Comparison of ENCODE assay signal across 16 cellular contexts in the genomic region with DNA sequence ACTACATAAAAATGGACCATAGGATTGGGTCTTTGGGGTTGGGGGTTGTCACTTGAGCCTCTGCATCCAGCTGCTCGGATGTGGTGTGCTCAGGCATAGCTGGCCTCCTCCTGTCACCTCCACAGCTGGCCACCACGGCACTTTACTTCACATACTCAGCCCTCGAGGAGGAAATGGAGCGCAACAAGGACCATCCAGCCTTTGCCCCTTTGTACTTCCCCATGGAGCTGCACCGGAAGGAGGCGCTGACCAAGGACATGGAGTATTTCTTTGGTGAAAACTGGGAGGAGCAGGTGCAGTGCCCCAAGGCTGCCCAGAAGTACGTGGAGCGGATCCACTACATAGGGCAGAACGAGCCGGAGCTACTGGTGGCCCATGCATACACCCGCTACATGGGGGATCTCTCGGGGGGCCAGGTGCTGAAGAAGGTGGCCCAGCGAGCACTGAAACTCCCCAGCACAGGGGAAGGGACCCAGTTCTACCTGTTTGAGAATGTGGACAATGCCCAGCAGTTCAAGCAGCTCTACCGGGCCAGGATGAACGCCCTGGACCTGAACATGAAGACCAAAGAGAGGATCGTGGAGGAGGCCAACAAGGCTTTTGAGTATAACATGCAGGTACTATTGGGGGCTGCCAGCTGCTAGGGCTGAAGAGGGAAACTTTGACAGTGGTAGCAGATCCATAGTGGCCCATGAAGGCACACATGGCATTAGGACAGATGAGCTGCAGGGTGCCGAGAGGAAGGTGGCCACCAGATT. TPM values are rescaled to one million over a fixed set of nuclear protein-coding genes. Genes with fewer than 3 reads are reported as not detected.
DNase-seq lines count a peak whose midpoint lies in the region; ATAC-seq, FAIRE-seq and TF ChIP-seq lines count a peak whose summit lies in the region.
"Had no signal": no experiment of that assay in that cellular context is flagged by ENCODE, and none has a peak within 500 bp of the region (broad histone marks: within the 10 kb centered on the region; RNA-seq: fewer than 3 reads in every experiment).

No MANE protein-coding gene starts in this region.

- H3K9ac ChIP-seq in endothelial cell of umbilical vein (replicated peaks; ENCODE audit: extremely low read depth, insufficient read depth, low read length): no peak overlapping the region

- CTCF ChIA-PET in CD8-positive, alpha-beta memory T cell (lab: Charles Lee): interaction anchor here (0.5 to 7.1 kb wide), 13 partner anchors 11 to 117 kb away, joined by 3 to 95 read pairs (median 8); partner anchors contain the start of genes CDIP1, HMOX2, MGRN1 and NMRAL1
- CTCF ChIA-PET in T-cell (lab: Charles Lee) (interaction anchor here (0.5 to 3.4 kb wide), 7 partner anchors 11 to 235 kb away, joined by 3 to 39 read pairs (median 5); partner anchors contain the start of gene TFAP4 (in 1 of the 2)), endothelial cell of umbilical vein (lab: Charles Lee) (interaction anchor here (0.7 to 6.5 kb wide), 19 partner anchors 10 to 450 kb away, joined by 3 to 109 read pairs (median 6); partner anchors contain the start of genes HMOX2, MGRN1 and SEC14L5)

- POLR2A ChIA-PET in CD8-positive, alpha-beta memory T cell (lab: Charles Lee): interaction anchor here (0.5 to 4.4 kb wide), 3 partner anchors 20 to 383 kb away, joined by 3 to 42 read pairs (median 4); partner anchors contain the start of genes HMOX2 and NMRAL1
- POLR2A ChIA-PET in T-cell (lab: Charles Lee): interaction anchor here (1.2 to 1.3 kb wide), 2 partner anchors 9 to 41 kb away, joined by 3 to 5 read pairs; no protein-coding TSS in a partner anchor
- POLR2A ChIA-PET in endothelial cell of umbilical vein (lab: Charles Lee): no interaction called here

- peaks cover 7% of the 10 kb centered on the region for H3K79me2 ChIP-seq in endothelial cell of umbilical vein (ENCODE audit: control insufficient read depth, insufficient read depth, low read length)

- no peak for ATAC-seq in T-cell (replicated peaks in 1 of 4)

- H3K36me3 Mint-ChIP-seq in CD8-positive, alpha-beta memory T cell: peaks cover 0 to 69% (median 7%) of the 10 kb centered on the region in 3 donors
- H3K36me3 Mint-ChIP-seq in T-cell: peaks cover 44% of the 10 kb centered on the region

- FAIRE-seq in endothelial cell of umbilical vein (lab: Jason Lieb, UNC): no peak

- no peak overlapping the region for H3K4me3 Mint-ChIP-seq in CD8-positive, alpha-beta memory T cell
- no peak overlapping the region for H3K4me3 Mint-ChIP-seq in T-cell

- no peak for TF ChIP-seq POLR2A in endothelial cell of umbilical vein (IDR thresholded peaks at IDR 0.05; ENCODE audit: low read depth, low read length)
- TF ChIP-seq POLR2A in esophagus squamous epithelium (IDR thresholded peaks at IDR 0.05): no peak

- no peak overlapping the region for H2AFZ ChIP-seq in endothelial cell of umbilical vein (ENCODE audit: low read depth, low read length)

- WGBS in esophagus squamous epithelium, 2 donors: 89 to 90% methylated on average over 5 to 13 of the region's 17 CpGs

- no peak overlapping the region for H3K4me2 ChIP-seq in endothelial cell of umbilical vein (ENCODE audit: insufficient read depth, low read length)

- peak overlapping the region in 7 of 8 donors; percentile 65 to 99 (median 97) for H3K27ac Mint-ChIP-seq in CD8-positive, alpha-beta memory T cell
- peak overlapping the region; percentile 95 to 99 for H3K27ac Mint-ChIP-seq in T-cell

- H3K4me1 ChIP-seq in CD8-positive, alpha-beta memory T cell (ENCODE audit: insufficient read depth, low read length): peaks cover 43% of the 10 kb centered on the region
- H3K4me1 ChIP-seq in endothelial cell of umbilical vein (ENCODE audit: control insufficient read depth, extremely low read depth, insufficient read depth, low read length) (no peaks in the 10 kb centered on the region), esophagus squamous epithelium (peaks cover 13 to 63% (median 14%) of the 10 kb centered on the region in 3 donors)

- peaks cover 0 to 2% of the 10 kb centered on the region in 2 donors for H3K27me3 Mint-ChIP-seq in CD8-positive, alpha-beta memory T cell
- H3K27me3 Mint-ChIP-seq in T-cell: no peaks in the 10 kb centered on the region

- no peak overlapping the region for H3K4me3 ChIP-seq in CD8-positive, alpha-beta memory T cell (ENCODE audit: low read length)
- H3K4me3 ChIP-seq in endothelial cell of umbilical vein (replicated peaks in 1 of 3; ENCODE audit: insufficient read depth in 1 of 3, low read depth in 1 of 3, low read length in 3 of 3): no peak overlapping the region
- no peak overlapping the region for H3K4me3 ChIP-seq in esophagus squamous epithelium
- H3K4me3 ChIP-seq: left ventricle myocardium inferior, Peyer's patch, upper lobe of left lung had no signal

- peaks cover 51 to 64% (median 53%) of the 10 kb centered on the region in 3 donors for H3K4me1 Mint-ChIP-seq in CD8-positive, alpha-beta memory T cell
- peaks cover 59 to 72% (median 59%) of the 10 kb centered on the region in 3 donors for H3K4me1 Mint-ChIP-seq in T-cell

- no peaks in the 10 kb centered on the region for H3K9me3 Mint-ChIP-seq in CD8-positive, alpha-beta memory T cell
- H3K9me3 Mint-ChIP-seq in T-cell: no peaks in the 10 kb centered on the region

- DNase-seq in CD8-positive, alpha-beta memory T cell: no peak
- DNase-seq in T-cell: no peak
- DNase-seq in endothelial cell of umbilical vein (ENCODE audit: low read depth, low spot score): no peak
- DNase-seq in GM20000 (ENCODE audit: low spot score): no peak
- no peak for DNase-seq in cerebellum (ENCODE audit: low spot score)
- DNase-seq in esophagus squamous epithelium (lab: John Stamatoyannopoulos, UW): no peak
- DNase-seq: activated CD4-positive, CD25-positive, alpha-beta regulatory T cell; HCEC 1CT; left ventricle myocardium inferior; NCI-H1930; Peyer's patch; retina; stimulated activated CD4-positive, alpha-beta T cell treated with anti-CD3 and anti-CD28 coated beads, Interleukin-1b, Interleukin-23, amount 100 ng/mL, for 48 hours; upper lobe of left lung had no signal

- no peaks in the 10 kb centered on the region for H3K9me3 ChIP-seq in CD8-positive, alpha-beta memory T cell (ENCODE audit: low read length)
- H3K9me3 ChIP-seq in endothelial cell of umbilical vein (replicated peaks; ENCODE audit: control insufficient read depth, insufficient read depth, low read length): no peaks in the 10 kb centered on the region
- H3K9me3 ChIP-seq in esophagus squamous epithelium: no peaks in the 10 kb centered on the region
- H3K9me3 ChIP-seq: left ventricle myocardium inferior, Peyer's patch, upper lobe of left lung had no signal

- no peak overlapping the region for H3K27ac ChIP-seq in CD8-positive, alpha-beta memory T cell (ENCODE audit: low read depth, low read length)
- H3K27ac ChIP-seq in endothelial cell of umbilical vein (ENCODE audit: insufficient read depth, low read depth, low read length): no peak overlapping the region
- H3K27ac ChIP-seq in esophagus squamous epithelium: no peak overlapping the region
- H3K27ac ChIP-seq: upper lobe of left lung had no signal

- H3K36me3 ChIP-seq in CD8-positive, alpha-beta memory T cell (ENCODE audit: insufficient read depth, low read length): peaks cover 57% of the 10 kb centered on the region
- H3K36me3 ChIP-seq in endothelial cell of umbilical vein (ENCODE audit: control insufficient read depth in 2 of 2, extremely low read depth in 1 of 2, insufficient read depth in 2 of 2, low read length in 2 of 2) (peaks cover 16 to 47% of the 10 kb centered on the region in 2 experiments), esophagus squamous epithelium (peaks cover 26 to 68% (median 28%) of the 10 kb centered on the region in 3 donors)

- intact Hi-C loops in endothelial cell of umbilical vein (cut with micrococcal nuclease): no loop called here
- intact Hi-C loops in esophagus squamous epithelium (cut with DNase I): no loop called here

- H4K20me1 ChIP-seq in endothelial cell of umbilical vein (replicated peaks; ENCODE audit: control insufficient read depth, extremely low read depth, insufficient read depth, low read length): no peaks in the 10 kb centered on the region

- BruUV-seq in endothelial cell of umbilical vein (replicated peaks; lab: Mats Ljungman, UMichigan): TSS peak; percentile 33

- H3K27me3 ChIP-seq in CD8-positive, alpha-beta memory T cell (ENCODE audit: insufficient read depth, low read length, poor library complexity, severe bottlenecking): no peaks in the 10 kb centered on the region
- H3K27me3 ChIP-seq in endothelial cell of umbilical vein (ENCODE audit: control insufficient read depth in 2 of 2, insufficient read depth in 2 of 2, low read length in 2 of 2) (no peaks in the 10 kb centered on the region), esophagus squamous epithelium (no peaks in the 10 kb centered on the region)
- H3K27me3 ChIP-seq: Peyer's patch, upper lobe of left lung had no signal

- H3K9me1 ChIP-seq in endothelial cell of umbilical vein (replicated peaks; ENCODE audit: control insufficient read depth, extremely low read depth, insufficient read depth, low read length): no peaks in the 10 kb centered on the region

- no peak for TF ChIP-seq CTCF in endothelial cell of umbilical vein (IDR thresholded peaks at IDR 0.05; ENCODE audit: extremely low read depth in 1 of 2, insufficient read depth in 1 of 2, low read depth in 1 of 2, low read length in 2 of 2)
- TF ChIP-seq CTCF in GM20000 (IDR thresholded peaks at IDR 0.05; ENCODE audit: extremely low read depth, missing control alignments): no peak
- TF ChIP-seq CTCF in esophagus squamous epithelium (IDR thresholded peaks at IDR 0.05): no peak

- dilution Hi-C loops in endothelial cell of umbilical vein (cut with MboI; ENCODE audit: extremely low pct_ligation_motif_present, low sequenced_read_pairs): no loop called here

RNA-seq across cellular contexts. Expression of gene CDIP1, which starts 30.8 kb away (rescaled TPM):
- total RNA-seq in CD8-positive, alpha-beta memory T cell: 10 to 100 TPM; 28.4 to 32.1 TPM
- polyA plus RNA-seq in CD8-positive, alpha-beta memory T cell: 21.8 TPM
- total RNA-seq in T-cell (10 to 100 TPM; 28.6 to 31.3 (median 29.7) TPM), endothelial cell of umbilical vein (22.4 and 33.9 TPM in 2 replicates), cerebellum (12.9 TPM), esophagus squamous epithelium (10 to 100 TPM; 10.2 to 26.5 (median 16.5) TPM)
- 37.4 and 47.6 TPM in 2 replicates for polyA plus RNA-seq in endothelial cell of umbilical vein
- polyA plus RNA-seq in endothelial cell of umbilical vein (2011; cell fraction: cytosol; rRNA removed): 24.5 and 26.4 TPM in 2 replicates
- polyA plus RNA-seq in endothelial cell of umbilical vein (2011; cell fraction: nucleus; rRNA removed): 21.8 and 25.6 TPM in 2 replicates
- polyA plus RNA-seq in endothelial cell of umbilical vein (2012): 37.3 and 83.1 TPM in 2 replicates
- 24.4 and 25.1 TPM in 2 replicates for polyA minus RNA-seq in endothelial cell of umbilical vein
- 7.5 TPM for polyA minus RNA-seq in endothelial cell of umbilical vein (2011; cell fraction: cytosol; rRNA and poly(A)+ RNA removed)
- 10.2 and 13.3 TPM in 2 replicates for polyA minus RNA-seq in endothelial cell of umbilical vein (2011; cell fraction: nucleus; rRNA and poly(A)+ RNA removed)

RNA-seq across cellular contexts. Expression of gene HMOX2, which starts 31.6 kb away (rescaled TPM):
- 10 to 100 TPM; 87.5 to 95.2 TPM for total RNA-seq in CD8-positive, alpha-beta memory T cell
- 178 TPM for polyA plus RNA-seq in CD8-positive, alpha-beta memory T cell
- total RNA-seq in T-cell (10 to 100 TPM; 49.1 to 74.4 (median 70.5) TPM), endothelial cell of umbilical vein (80.7 and 92.6 TPM in 2 replicates), cerebellum (33.0 TPM), esophagus squamous epithelium (10 to 100 TPM; 46.9 to 94.0 (median 75.0) TPM)
- polyA plus RNA-seq in endothelial cell of umbilical vein: 86.3 and 91.0 TPM in 2 replicates
- 95.0 and 103 TPM in 2 replicates for polyA plus RNA-seq in endothelial cell of umbilical vein (2011; cell fraction: cytosol; rRNA removed)
- polyA plus RNA-seq in endothelial cell of umbilical vein (2011; cell fraction: nucleus; rRNA removed): 48.7 and 63.5 TPM in 2 replicates
- 130 and 137 TPM in 2 replicates for polyA plus RNA-seq in endothelial cell of umbilical vein (2012)
- 68.9 and 81.3 TPM in 2 replicates for polyA minus RNA-seq in endothelial cell of umbilical vein
- polyA minus RNA-seq in endothelial cell of umbilical vein (2011; cell fraction: cytosol; rRNA and poly(A)+ RNA removed): 18.0 TPM
- 14.4 and 18.9 TPM in 2 replicates for polyA minus RNA-seq in endothelial cell of umbilical vein (2011; cell fraction: nucleus; rRNA and poly(A)+ RNA removed)

RNA-seq across cellular contexts. Expression of gene NMRAL1, which starts 33.3 kb away (rescaled TPM):
- 10 to 100 TPM; 63.8 to 65.8 TPM for total RNA-seq in CD8-positive, alpha-beta memory T cell
- 75.4 TPM for polyA plus RNA-seq in CD8-positive, alpha-beta memory T cell
- total RNA-seq in T-cell (10 to 100 TPM; 50.1 to 79.1 (median 62.1) TPM), endothelial cell of umbilical vein (38.4 and 48.0 TPM in 2 replicates), cerebellum (27.0 TPM), esophagus squamous epithelium (10 to 100 TPM; 25.4 to 55.5 (median 34.9) TPM)
- polyA plus RNA-seq in endothelial cell of umbilical vein: 84.4 and 101 TPM in 2 replicates
- 76.1 and 86.6 TPM in 2 replicates for polyA plus RNA-seq in endothelial cell of umbilical vein (2011; cell fraction: cytosol; rRNA removed)
- polyA plus RNA-seq in endothelial cell of umbilical vein (2011; cell fraction: nucleus; rRNA removed): 50.3 and 65.3 TPM in 2 replicates
- polyA plus RNA-seq in endothelial cell of umbilical vein (2012): 52.2 and 55.6 TPM in 2 replicates
- polyA minus RNA-seq in endothelial cell of umbilical vein: 45.8 and 55.4 TPM in 2 replicates
- 57.0 TPM for polyA minus RNA-seq in endothelial cell of umbilical vein (2011; cell fraction: cytosol; rRNA and poly(A)+ RNA removed)
- 11.1 and 13.6 TPM in 2 replicates for polyA minus RNA-seq in endothelial cell of umbilical vein (2011; cell fraction: nucleus; rRNA and poly(A)+ RNA removed)

RNA-seq across cellular contexts. Expression of gene C16orf96, which starts 48.4 kb away (rescaled TPM):
- under 1 TPM; 0.07 to 0.11 TPM for total RNA-seq in CD8-positive, alpha-beta memory T cell
- polyA plus RNA-seq in CD8-positive, alpha-beta memory T cell: 0.05 TPM
- total RNA-seq in T-cell: under 1 TPM; 0.30 to 0.66 (median 0.50) TPM
- total RNA-seq in endothelial cell of umbilical vein: not detected in 2 replicates
- polyA plus RNA-seq in endothelial cell of umbilical vein: not detected in 2 replicates
- polyA plus RNA-seq in endothelial cell of umbilical vein (2011; cell fraction: cytosol; rRNA removed): 0.03 TPM in 1 of 2 replicates, not detected in the other
- polyA plus RNA-seq in endothelial cell of umbilical vein (2011; cell fraction: nucleus; rRNA removed): 0.08 TPM in 1 of 2 replicates, not detected in the other
- not detected in 2 replicates for polyA plus RNA-seq in endothelial cell of umbilical vein (2012)
- polyA minus RNA-seq in endothelial cell of umbilical vein: 0.06 TPM in 1 of 2 replicates, not detected in the other
- not detected for polyA minus RNA-seq in endothelial cell of umbilical vein (2011; cell fraction: cytosol; rRNA and poly(A)+ RNA removed)
- not detected in 2 replicates for polyA minus RNA-seq in endothelial cell of umbilical vein (2011; cell fraction: nucleus; rRNA and poly(A)+ RNA removed)
- total RNA-seq in cerebellum: 0.18 TPM
- total RNA-seq in esophagus squamous epithelium: under 1 TPM in 3 of 4 donors, not detected in 1; 0.04 to 0.19 (median 0.06) TPM
- total RNA-seq: Daoy, Peyer's patch had no signal
- polyA plus RNA-seq: BJ had no signal
